10 cellular contexts compared by ENCODE assay signal in genomic region chr15:57477736-57478522, GRCh38.
DNase-seq lines count a peak whose midpoint lies in the region; ATAC-seq and TF ChIP-seq lines count a peak whose summit lies in the region.
"Had no signal": no experiment of that assay in that cellular context is flagged by ENCODE, and none has a peak within 500 bp of the region (broad histone marks: within the 10 kb centered on the region; RNA-seq: fewer than 3 reads in every experiment).

No MANE protein-coding gene starts in this region.

- H3K27me3 ChIP-seq in thoracic aorta (replicated peaks; ENCODE audit: insufficient read depth): no peaks in the 10 kb centered on the region

- H3K36me3 Mint-ChIP-seq in activated naive CD8-positive, alpha-beta T cell treated with anti-CD3 and anti-CD28 coated beads, Interleukin-2, amount 50 U/mL, for 24 hours (ENCODE audit: low read depth): peaks cover 3% of the 10 kb centered on the region

- peak overlapping the region; percentile 37 to 67 for H3K27ac ChIP-seq in thoracic aorta

- H3K9me3 ChIP-seq in thoracic aorta: no peaks in the 10 kb centered on the region

- H3K4me1 ChIP-seq in thoracic aorta (ENCODE audit: control insufficient read depth in 1 of 2, low read depth in 2 of 2): peaks cover 18 to 43% of the 10 kb centered on the region in 2 donors

- no peak overlapping the region for H3K4me3 Mint-ChIP-seq in activated naive CD8-positive, alpha-beta T cell treated with anti-CD3 and anti-CD28 coated beads, Interleukin-2, amount 50 U/mL, for 24 hours

- no peaks in the 10 kb centered on the region for H3K4me1 Mint-ChIP-seq in activated naive CD8-positive, alpha-beta T cell treated with anti-CD3 and anti-CD28 coated beads, Interleukin-2, amount 50 U/mL, for 24 hours

- H3K36me3 ChIP-seq in thoracic aorta: no peaks in the 10 kb centered on the region

- peaks cover 5% of the 10 kb centered on the region for H3K27me3 Mint-ChIP-seq in activated naive CD8-positive, alpha-beta T cell treated with anti-CD3 and anti-CD28 coated beads, Interleukin-2, amount 50 U/mL, for 24 hours

- peak; percentile 74 for DNase-seq in HT-29 (ENCODE audit: low spot score)
- DNase-seq in iPS-NIHi7 (ENCODE audit: extremely low spot score): peak; percentile 18
- no peak for DNase-seq in thoracic aorta (ENCODE audit: low spot score)
- DNase-seq in NCI-H1092 (lab: John Stamatoyannopoulos, UW): no peak
- DNase-seq in NCI-H1105 treated with DMSO at 0.1 percent for 48 hours (lab: John Stamatoyannopoulos, UW): no peak
- DNase-seq in activated naive CD8-positive, alpha-beta T cell treated with anti-CD3 and anti-CD28 coated beads, Interleukin-2, amount 50 U/mL, for 24 hours: no peak
- DNase-seq: amygdala, DMS79 treated with DMSO at 0.1 percent for 48 hours, T-helper 1 cell had no signal

- H3K4me3 ChIP-seq in thoracic aorta: no peak overlapping the region

- no peak overlapping the region for H3K27ac Mint-ChIP-seq in activated naive CD8-positive, alpha-beta T cell treated with anti-CD3 and anti-CD28 coated beads, Interleukin-2, amount 50 U/mL, for 24 hours

- peak; percentile 70 for ATAC-seq in GM19395 (IDR thresholded peaks at IDR 0.05; ENCODE audit: unreplicated experiment)
- no peak for ATAC-seq in thoracic aorta (ENCODE audit: insufficient number of reproducible peaks, low FRiP score, low read depth)
- no peak for ATAC-seq in activated naive CD8-positive, alpha-beta T cell treated with anti-CD3 and anti-CD28 coated beads, Interleukin-2, amount 50 U/mL, for 24 hours

- H3K9me3 Mint-ChIP-seq in activated naive CD8-positive, alpha-beta T cell treated with anti-CD3 and anti-CD28 coated beads, Interleukin-2, amount 50 U/mL, for 24 hours: no peaks in the 10 kb centered on the region

- TF ChIP-seq CTCF in thoracic aorta (IDR thresholded peaks at IDR 0.05): no peak

Comparison
In these comparisons a context has a peak if more than half of its experiments do, and no peak if none do; other contexts are left out.
1. DNase-seq: peak in HT-29 (single experiment) and iPS-NIHi7 (single experiment); none in thoracic aorta (single experiment), NCI-H1092 (single experiment), NCI-H1105 treated with DMSO at 0.1 percent for 48 hours (single experiment) and activated naive CD8-positive, alpha-beta T cell treated with anti-CD3 and anti-CD28 coated beads, Interleukin-2, amount 50 U/mL, for 24 hours (single experiment).